ENCODE assay signal across 1 cellular context in the genomic region with DNA sequence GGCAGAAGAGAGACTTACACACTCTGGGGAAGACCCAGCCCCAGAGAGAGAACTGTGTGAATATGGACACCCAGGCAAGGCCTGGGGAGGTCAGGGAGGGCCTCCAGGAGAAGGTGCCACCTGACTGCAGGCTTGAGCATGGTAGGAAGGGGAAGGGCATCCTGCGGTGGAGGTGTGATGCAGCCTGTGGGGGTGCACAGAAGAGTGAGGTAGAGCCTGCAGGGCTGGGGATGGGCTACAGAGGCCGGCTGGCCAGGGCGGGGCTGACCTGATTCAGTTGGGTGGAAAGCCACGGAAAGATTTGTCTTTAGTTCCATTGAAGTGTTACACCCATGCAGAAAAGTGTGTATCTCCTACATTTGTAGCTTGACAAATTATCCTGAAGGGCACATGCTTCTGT.
TF ChIP-seq lines count a peak whose summit lies in the region.

No MANE protein-coding gene starts in this region.

TF ChIP-seq in HepG2, 621 proteins besides CTCF, POLR2A, EP300 and RAD21:
- TF ChIP-seq ZXDC (CRISPR knock-in tag; IDR thresholded peaks at IDR 0.05) (no peak), ZNF180 (CRISPR knock-in tag; IDR thresholded peaks at IDR 0.05; ENCODE audit: borderline replicate concordance, low read depth) (no peak), ZFY (CRISPR knock-in tag; IDR thresholded peaks at IDR 0.05) (no peak), KLF16 (CRISPR knock-in tag; IDR thresholded peaks at IDR 0.05) (no peak), TRAFD1 (CRISPR knock-in tag; IDR thresholded peaks at IDR 0.05; ENCODE audit: borderline replicate concordance) (no peak), NR0B2 (CRISPR knock-in tag; IDR thresholded peaks at IDR 0.05) (no peak), NPAS2 (CRISPR knock-in tag; IDR thresholded peaks at IDR 0.05; ENCODE audit: borderline replicate concordance) (no peak), NCOA5 (CRISPR knock-in tag; IDR thresholded peaks at IDR 0.05) (no peak), ERF (CRISPR knock-in tag; IDR thresholded peaks at IDR 0.05) (no peak)
- TF ChIP-seq, protein P1, sequence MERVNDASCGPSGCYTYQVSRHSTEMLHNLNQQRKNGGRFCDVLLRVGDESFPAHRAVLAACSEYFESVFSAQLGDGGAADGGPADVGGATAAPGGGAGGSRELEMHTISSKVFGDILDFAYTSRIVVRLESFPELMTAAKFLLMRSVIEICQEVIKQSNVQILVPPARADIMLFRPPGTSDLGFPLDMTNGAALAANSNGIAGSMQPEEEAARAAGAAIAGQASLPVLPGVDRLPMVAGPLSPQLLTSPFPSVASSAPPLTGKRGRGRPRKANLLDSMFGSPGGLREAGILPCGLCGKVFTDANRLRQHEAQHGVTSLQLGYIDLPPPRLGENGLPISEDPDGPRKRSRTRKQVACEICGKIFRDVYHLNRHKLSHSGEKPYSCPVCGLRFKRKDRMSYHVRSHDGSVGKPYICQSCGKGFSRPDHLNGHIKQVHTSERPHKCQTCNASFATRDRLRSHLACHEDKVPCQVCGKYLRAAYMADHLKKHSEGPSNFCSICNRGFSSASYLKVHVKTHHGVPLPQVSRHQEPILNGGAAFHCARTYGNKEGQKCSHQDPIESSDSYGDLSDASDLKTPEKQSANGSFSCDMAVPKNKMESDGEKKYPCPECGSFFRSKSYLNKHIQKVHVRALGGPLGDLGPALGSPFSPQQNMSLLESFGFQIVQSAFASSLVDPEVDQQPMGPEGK (CRISPR knock-in tag; IDR thresholded peaks at IDR 0.05): no peak
TF ChIP-seq in HepG2: peak in this region for 0.
